1 cellular context compared by ENCODE assay signal in genomic region chr19:10818306-10819123, GRCh38.
TF ChIP-seq lines count a peak whose summit lies in the region.

No MANE protein-coding gene starts in this region.

TF ChIP-seq in GM12878, 131 proteins besides CTCF, POLR2A, EP300 and RAD21:
- TF ChIP-seq CBX3 (IDR thresholded peaks at IDR 0.05; ENCODE audit: borderline replicate concordance, low read depth): no peak
- no peak for TF ChIP-seq POLR2AphosphoS5 (IDR thresholded peaks at IDR 0.05; ENCODE audit: low read length)
- TF ChIP-seq HCFC1 (IDR thresholded peaks at IDR 0.05; ENCODE audit: low read length): no peak
- TF ChIP-seq RBBP5 (conservative IDR thresholded peaks at IDR 0.05): no peak
- TF ChIP-seq WRNIP1 (IDR thresholded peaks at IDR 0.05; ENCODE audit: borderline replicate concordance, low read depth, low read length): no peak
- no peak for TF ChIP-seq ZNF274 (IDR thresholded peaks at IDR 0.05; ENCODE audit: insufficient read depth, insufficient read length)
- no peak for TF ChIP-seq POLR2AphosphoS2 (IDR thresholded peaks at IDR 0.05; ENCODE audit: low read depth, low read length)
- TF ChIP-seq HDGF (IDR thresholded peaks at IDR 0.05): no peak
- no peak for TF ChIP-seq MYB (IDR thresholded peaks at IDR 0.05; ENCODE audit: borderline replicate concordance, low read depth, low read length)
- TF ChIP-seq NBN (IDR thresholded peaks at IDR 0.05): no peak
- no peak for TF ChIP-seq LARP7 (IDR thresholded peaks at IDR 0.05)
- TF ChIP-seq CBFB (IDR thresholded peaks at IDR 0.05; ENCODE audit: low read depth): no peak
- no peak for TF ChIP-seq MLLT1 (IDR thresholded peaks at IDR 0.05)
- TF ChIP-seq HSF1 (IDR thresholded peaks at IDR 0.05; ENCODE audit: low read depth, low read length): no peak
- TF ChIP-seq TCF12 (IDR thresholded peaks at IDR 0.05; ENCODE audit: low read depth, low read length): no peak
- no peak for TF ChIP-seq MAX (IDR thresholded peaks at IDR 0.05; ENCODE audit: low read depth, low read length)
- no peak for TF ChIP-seq BACH1 (IDR thresholded peaks at IDR 0.05; ENCODE audit: borderline replicate concordance)
- TF ChIP-seq ZNF24 (IDR thresholded peaks at IDR 0.05): no peak
TF ChIP-seq in GM12878: peak in this region for 0.
